ENCODE assay signal across 8 cellular contexts in genomic region chr7:15625456-15625855, GRCh38.
"Had no signal": no experiment of that assay in that cellular context is flagged by ENCODE, and none has a peak within 500 bp of the region (broad histone marks: within the 10 kb centered on the region; RNA-seq: fewer than 3 reads in every experiment).

No MANE protein-coding gene starts in this region.

- DNase-seq: activated CD4-positive, alpha-beta T cell treated with anti-CD3 and anti-CD28 coated beads for 4 hours; activated CD8-positive, alpha-beta memory T cell treated with anti-CD3 and anti-CD28 coated beads, Interleukin-2, amount 50 U/mL, for 48 hours; activated CD8-positive, alpha-beta T cell treated with anti-CD3 and anti-CD28 coated beads, Interleukin-2, amount 10 ng/mL, durations not matched to agents 7 days and 5 days; activated naive CD4-positive, alpha-beta T cell treated with anti-CD3 and anti-CD28 coated beads for 36 hours; body of pancreas; gastrocnemius medialis; retina; small intestine had no signal
